ENCODE assay signal across 27 cellular contexts in genomic region chr3:107588217-107588616, GRCh38.
A peak's percentile ranks its signal among the peaks of the same experiment; 100 is the strongest.
DNase-seq lines count a peak whose midpoint lies in the region; ATAC-seq and FAIRE-seq lines count a peak whose summit lies in the region.
"Had no signal": no experiment of that assay in that cellular context is flagged by ENCODE, and none has a peak within 500 bp of the region (broad histone marks: within the 10 kb centered on the region; RNA-seq: fewer than 3 reads in every experiment).

No MANE protein-coding gene starts in this region.

- no peak for DNase-seq in activated naive CD8-positive, alpha-beta T cell treated with anti-CD3 and anti-CD28 coated beads, Interleukin-2, amount 50 U/mL, for 24 hours
- no peak for DNase-seq in activated naive CD8-positive, alpha-beta T cell treated with anti-CD3 and anti-CD28 coated beads for 36 hours
- DNase-seq in NCI-H2171 (lab: John Stamatoyannopoulos, UW) (peak; percentile 69), cerebellar cortex (ENCODE audit: low spot score) (peak; percentile 9), urothelium cell line (ENCODE audit: low spot score) (no peak), cerebellum (ENCODE audit: low spot score) (no peak)
- no peak for DNase-seq in activated naive CD4-positive, alpha-beta T cell (lab: John Stamatoyannopoulos, UW)
- DNase-seq: activated CD8-positive, alpha-beta memory T cell treated with anti-CD3 and anti-CD28 coated beads for 24 hours; CD4-positive, CD25-positive, alpha-beta regulatory T cell; DMS153; effector CD8-positive, alpha-beta T cell; foreskin melanocyte; GDM1; hippocampal formation; islet precursor cell; lower lobe of right lung; NCI-H1048; NCI-H2081 treated with DMSO at 0.1 percent for 48 hours; NCI-H526; OCI-M1; SHP77 treated with DMSO at 0.1 percent for 48 hours; small intestine; stimulated activated CD4-positive, alpha-beta T cell treated with anti-CD3 and anti-CD28 coated beads, Interleukin-2, amount 100 ng/mL, for 24 hours; SW 1271 had no signal

- H3K4me1 Mint-ChIP-seq in activated naive CD8-positive, alpha-beta T cell treated with anti-CD3 and anti-CD28 coated beads, Interleukin-2, amount 50 U/mL, for 24 hours, result peaks cover 24% of the 10 kb centered on the region
- H3K4me1 Mint-ChIP-seq in activated naive CD8-positive, alpha-beta T cell treated with anti-CD3 and anti-CD28 coated beads for 36 hours, result peaks cover 31% of the 10 kb centered on the region

- ATAC-seq in activated naive CD8-positive, alpha-beta T cell treated with anti-CD3 and anti-CD28 coated beads, Interleukin-2, amount 50 U/mL, for 24 hours, result no peak
- ATAC-seq: activated naive CD4-positive, alpha-beta T cell treated with anti-CD3 and anti-CD28 coated beads, Interleukin-2, amount 50 U/mL, for 72 hours; lower lobe of right lung; stimulated activated effector memory CD8-positive, alpha-beta T cell treated with anti-CD3 and anti-CD28 coated beads, Interleukin-12 subunit alpha, Interleukin-12 subunit beta, amount 100 ng/mL, for 72 hours had no signal

- peaks cover 9% of the 10 kb centered on the region for H3K36me3 Mint-ChIP-seq in activated naive CD8-positive, alpha-beta T cell treated with anti-CD3 and anti-CD28 coated beads, Interleukin-2, amount 50 U/mL, for 24 hours (ENCODE audit: low read depth)
- H3K36me3 Mint-ChIP-seq in activated naive CD8-positive, alpha-beta T cell treated with anti-CD3 and anti-CD28 coated beads for 36 hours, result peaks cover 9% of the 10 kb centered on the region
- H3K36me3 Mint-ChIP-seq: activated naive CD4-positive, alpha-beta T cell treated with anti-CD3 and anti-CD28 coated beads, Interleukin-2, amount 50 U/mL, for 72 hours had no signal

- H3K9me3 Mint-ChIP-seq in activated naive CD8-positive, alpha-beta T cell treated with anti-CD3 and anti-CD28 coated beads, Interleukin-2, amount 50 U/mL, for 24 hours, result no peaks in the 10 kb centered on the region
- H3K9me3 Mint-ChIP-seq in activated naive CD8-positive, alpha-beta T cell treated with anti-CD3 and anti-CD28 coated beads for 36 hours, result no peaks in the 10 kb centered on the region
- H3K9me3 Mint-ChIP-seq: activated naive CD4-positive, alpha-beta T cell treated with anti-CD3 and anti-CD28 coated beads, Interleukin-2, amount 50 U/mL, for 72 hours; CD4-positive, CD25-positive, alpha-beta regulatory T cell; stimulated activated effector memory CD8-positive, alpha-beta T cell treated with anti-CD3 and anti-CD28 coated beads, Interleukin-12 subunit alpha, Interleukin-12 subunit beta, amount 100 ng/mL, for 72 hours had no signal

- FAIRE-seq in urothelium cell line (lab: Jason Lieb, UNC), result peak; percentile 30
- FAIRE-seq: small intestine, TTC549 had no signal

- H3K27me3 Mint-ChIP-seq in activated naive CD8-positive, alpha-beta T cell treated with anti-CD3 and anti-CD28 coated beads, Interleukin-2, amount 50 U/mL, for 24 hours, result no peaks in the 10 kb centered on the region
- H3K27me3 Mint-ChIP-seq in activated naive CD8-positive, alpha-beta T cell treated with anti-CD3 and anti-CD28 coated beads for 36 hours, result no peaks in the 10 kb centered on the region
- H3K27me3 Mint-ChIP-seq: CD4-positive, CD25-positive, alpha-beta regulatory T cell had no signal

- H3K27ac Mint-ChIP-seq in activated naive CD8-positive, alpha-beta T cell treated with anti-CD3 and anti-CD28 coated beads, Interleukin-2, amount 50 U/mL, for 24 hours, result peak overlapping the region; percentile 8
- H3K27ac Mint-ChIP-seq in activated naive CD8-positive, alpha-beta T cell treated with anti-CD3 and anti-CD28 coated beads for 36 hours, result no peak overlapping the region
- H3K27ac Mint-ChIP-seq: stimulated activated effector memory CD8-positive, alpha-beta T cell treated with anti-CD3 and anti-CD28 coated beads, Interleukin-12 subunit alpha, Interleukin-12 subunit beta, amount 100 ng/mL, for 72 hours had no signal

- H3K4me3 Mint-ChIP-seq in activated naive CD8-positive, alpha-beta T cell treated with anti-CD3 and anti-CD28 coated beads, Interleukin-2, amount 50 U/mL, for 24 hours, result no peak overlapping the region
- no peak overlapping the region for H3K4me3 Mint-ChIP-seq in activated naive CD8-positive, alpha-beta T cell treated with anti-CD3 and anti-CD28 coated beads for 36 hours
- H3K4me3 Mint-ChIP-seq: CD4-positive, CD25-positive, alpha-beta regulatory T cell; stimulated activated effector memory CD8-positive, alpha-beta T cell treated with anti-CD3 and anti-CD28 coated beads, Interleukin-12 subunit alpha, Interleukin-12 subunit beta, amount 100 ng/mL, for 72 hours had no signal

Comparison
In these comparisons a context has a peak if more than half of its experiments do, and no peak if none do; other contexts are left out.
1. DNase-seq: peak in NCI-H2171 (single experiment) and cerebellar cortex (single experiment); none in activated naive CD8-positive, alpha-beta T cell treated with anti-CD3 and anti-CD28 coated beads, Interleukin-2, amount 50 U/mL, for 24 hours (single experiment), activated naive CD8-positive, alpha-beta T cell treated with anti-CD3 and anti-CD28 coated beads for 36 hours (single experiment), urothelium cell line (single experiment), cerebellum (single experiment) and activated naive CD4-positive, alpha-beta T cell (0 of 4).